15 cellular contexts compared by ENCODE assay signal in the genomic region with DNA sequence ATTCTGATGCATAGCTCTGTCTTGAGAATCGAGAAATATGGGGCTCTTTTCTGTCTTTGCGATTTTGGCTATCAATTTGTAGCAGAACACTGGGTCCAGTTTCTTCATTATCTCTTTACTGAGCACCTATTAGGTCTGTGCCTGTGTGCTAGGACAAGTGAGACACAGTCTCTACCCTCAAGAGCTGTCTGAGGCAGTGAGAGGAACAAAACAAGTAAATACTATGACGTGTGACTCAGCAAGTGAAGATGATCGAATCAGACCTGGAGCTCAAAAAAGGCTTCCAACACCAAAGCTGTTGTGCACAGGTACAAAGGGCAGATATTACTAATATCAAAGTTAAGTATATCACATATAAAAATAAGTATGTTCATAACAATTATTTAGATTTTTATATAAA. TPM values are rescaled to one million over a fixed set of nuclear protein-coding genes. Genes with fewer than 3 reads are reported as not detected.
DNase-seq lines count a peak whose midpoint lies in the region; ATAC-seq, FAIRE-seq and TF ChIP-seq lines count a peak whose summit lies in the region.
"Had no signal": no experiment of that assay in that cellular context is flagged by ENCODE, and none has a peak within 500 bp of the region (broad histone marks: within the 10 kb centered on the region; RNA-seq: fewer than 3 reads in every experiment).

No MANE protein-coding gene starts in this region.

- H3K79me1 ChIP-seq in mesendoderm (ENCODE audit: low read length) = peaks cover 18% of the 10 kb centered on the region

- H3K36me3 ChIP-seq in astrocyte (ENCODE audit: insufficient read depth, low read length) (no peaks in the 10 kb centered on the region), mesendoderm (ENCODE audit: control insufficient read depth, insufficient read depth, low read length) (no peaks in the 10 kb centered on the region)

- H4K5ac ChIP-seq in mesendoderm (ENCODE audit: low read length) = no peak overlapping the region

- CTCF ChIA-PET in A549 (lab: Yijun Ruan, JAX) = no interaction called here

- no peak overlapping the region for H2AFZ ChIP-seq in astrocyte (ENCODE audit: low read depth, low read length)

- TF ChIP-seq CTCF in A549 (IDR thresholded peaks at IDR 0.05) (no peak), astrocyte (IDR thresholded peaks at IDR 0.05; ENCODE audit: insufficient read depth, low read depth, low read length) (no peak)

- no peak overlapping the region for H2BK5ac ChIP-seq in mesendoderm (ENCODE audit: low read length)

- no peak overlapping the region for H2BK120ac ChIP-seq in mesendoderm (ENCODE audit: low read depth, low read length)

- TF ChIP-seq EP300 in A549 (IDR thresholded peaks at IDR 0.05) = no peak

- H2AK5ac ChIP-seq in mesendoderm (ENCODE audit: low read length) = no peak overlapping the region

- H3K18ac ChIP-seq in mesendoderm (ENCODE audit: low read length) = no peak overlapping the region

- peaks cover 8% of the 10 kb centered on the region for H3K36me3 Mint-ChIP-seq in astrocyte (ENCODE audit: low read depth, unreplicated experiment)
- H3K36me3 Mint-ChIP-seq: CD4-positive, CD25-positive, alpha-beta regulatory T cell had no signal

- H3K4me1 Mint-ChIP-seq in astrocyte (ENCODE audit: low read depth, unreplicated experiment) = peaks cover 35% of the 10 kb centered on the region

- H3K27ac Mint-ChIP-seq in astrocyte (ENCODE audit: unreplicated experiment) = peak overlapping the region; percentile 13
- H3K27ac Mint-ChIP-seq: CD4-positive, CD25-positive, alpha-beta regulatory T cell had no signal

- no peak overlapping the region for H3K56ac ChIP-seq in mesendoderm (ENCODE audit: low read length)

- H3K9me3 Mint-ChIP-seq in astrocyte (ENCODE audit: unreplicated experiment) = no peaks in the 10 kb centered on the region

- H3K4me1 ChIP-seq in A549 (peaks cover 88% of the 10 kb centered on the region), astrocyte (ENCODE audit: insufficient read depth, low read length) (peaks cover 3% of the 10 kb centered on the region), mesendoderm (ENCODE audit: control insufficient read depth, low read depth, low read length) (peaks cover 17% of the 10 kb centered on the region)

- DNase-seq in A549 (ENCODE audit: low read depth in 1 of 2, low spot score in 1 of 2) = no peak
- DNase-seq in MV-4-11 (lab: John Stamatoyannopoulos, UW) = peak; percentile 4
- no peak for DNase-seq in astrocyte (ENCODE audit: low read depth)
- peak; percentile 51 for DNase-seq in mesendoderm
- DNase-seq in RPMI8226 = no peak
- no peak for DNase-seq in NCI-H82 treated with DMSO at 0.1 percent for 48 hours (lab: John Stamatoyannopoulos, UW; ENCODE audit: unreplicated experiment)
- DNase-seq in superior temporal gyrus (ENCODE audit: extremely low spot score) = no peak
- DNase-seq: CD4-positive, CD25-positive, alpha-beta regulatory T cell; GF-D8; Kasumi-1; NCI-H1436 treated with DMSO at 0.1 percent for 48 hours; NCI-H2081; NCI-H526 had no signal

- H3K4me3 ChIP-seq in A549 = no peak overlapping the region
- H3K4me3 ChIP-seq in astrocyte (ENCODE audit: insufficient read depth, low read depth, low read length) = no peak overlapping the region
- no peak overlapping the region for H3K4me3 ChIP-seq in mesendoderm (ENCODE audit: low read length)
- H3K4me3 ChIP-seq: SK-N-MC had no signal

- no peaks in the 10 kb centered on the region for H3K27me3 Mint-ChIP-seq in astrocyte (ENCODE audit: low read depth, unreplicated experiment)

- POLR2A ChIA-PET in A549 (lab: Yijun Ruan, JAX) = no interaction called here

- peaks cover 45% of the 10 kb centered on the region for H4K20me1 ChIP-seq in astrocyte (ENCODE audit: insufficient read depth, low read length)

- 49% methylated on average over 4 of the region's 4 CpGs for WGBS in A549 (ENCODE audit: missing lambda C conversion rate)
- WGBS in mesendoderm (ENCODE audit: extremely low coverage, insufficient coverage, low lambda C conversion rate) = no CpG with 5 or more reads among the region's 4 CpGs

- H3K27me3 ChIP-seq in astrocyte (ENCODE audit: insufficient read depth, low read length) (no peaks in the 10 kb centered on the region), mesendoderm (ENCODE audit: insufficient read depth, low read length, poor library complexity) (no peaks in the 10 kb centered on the region)

- H3K4ac ChIP-seq in mesendoderm (ENCODE audit: low read depth, low read length) = no peak overlapping the region

- peak overlapping the region; percentile 46 for H3K4me2 ChIP-seq in A549
- H3K4me2 ChIP-seq in astrocyte (ENCODE audit: low read length) = no peak overlapping the region
- no peak overlapping the region for H3K4me2 ChIP-seq in mesendoderm (ENCODE audit: low read length)

- H3K79me2 ChIP-seq in astrocyte (ENCODE audit: insufficient read depth, low read length) = peaks cover 90% of the 10 kb centered on the region
- peaks cover 12% of the 10 kb centered on the region for H3K79me2 ChIP-seq in mesendoderm (ENCODE audit: control insufficient read depth, insufficient read depth, low read length)

- no peak overlapping the region for H4K8ac ChIP-seq in mesendoderm (ENCODE audit: low read depth, low read length)

- H3K4me3 Mint-ChIP-seq in astrocyte (ENCODE audit: unreplicated experiment) = no peak overlapping the region
- H3K4me3 Mint-ChIP-seq: CD4-positive, CD25-positive, alpha-beta regulatory T cell had no signal

- H3K9me3 ChIP-seq in A549 (no peaks in the 10 kb centered on the region), astrocyte (ENCODE audit: insufficient read depth, low read depth, low read length) (no peaks in the 10 kb centered on the region)

- TF ChIP-seq RAD21 in A549 (conservative IDR thresholded peaks at IDR 0.05 in 1 of 2, IDR thresholded peaks at IDR 0.05 in 1 of 2) = no peak

- H3K9ac ChIP-seq in astrocyte (ENCODE audit: low read length) = no peak overlapping the region
- H3K9ac ChIP-seq in mesendoderm (ENCODE audit: low read length) = no peak overlapping the region

- H3K27ac ChIP-seq in A549 (peak overlapping the region; percentile 41 to 67; a peak in 5 of 6 replicates), astrocyte (ENCODE audit: low read depth, low read length) (no peak overlapping the region), mesendoderm (ENCODE audit: low read depth, low read length) (no peak overlapping the region)
- H3K27ac ChIP-seq: SK-N-MC had no signal

- no peak for TF ChIP-seq POLR2A in A549 (IDR thresholded peaks at IDR 0.05; ENCODE audit: low read length)

- no peak; a peak in 1 of 6 replicates for ATAC-seq in A549
- ATAC-seq: Right ventricle myocardium inferior had no signal

- FAIRE-seq in A549 (lab: Jason Lieb, UNC) (peak; percentile 18), astrocyte (lab: Jason Lieb, UNC) (no peak)

- no peak overlapping the region for H3K23ac ChIP-seq in mesendoderm (ENCODE audit: low read length)

- no peak overlapping the region for H2BK15ac ChIP-seq in mesendoderm (replicated peaks; ENCODE audit: low read depth)

TF ChIP-seq in A549, 52 proteins besides CTCF, POLR2A, EP300 and RAD21 (continues in another document):
- TF ChIP-seq CBX2 (IDR thresholded peaks at IDR 0.05; ENCODE audit: borderline replicate concordance, low read depth) = no peak
- TF ChIP-seq, protein P1, sequence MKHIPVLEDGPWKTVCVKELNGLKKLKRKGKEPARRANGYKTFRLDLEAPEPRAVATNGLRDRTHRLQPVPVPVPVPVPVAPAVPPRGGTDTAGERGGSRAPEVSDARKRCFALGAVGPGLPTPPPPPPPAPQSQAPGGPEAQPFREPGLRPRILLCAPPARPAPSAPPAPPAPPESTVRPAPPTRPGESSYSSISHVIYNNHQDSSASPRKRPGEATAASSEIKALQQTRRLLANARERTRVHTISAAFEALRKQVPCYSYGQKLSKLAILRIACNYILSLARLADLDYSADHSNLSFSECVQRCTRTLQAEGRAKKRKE (CRISPR knock-in tag; IDR thresholded peaks at IDR 0.05; ENCODE audit: low read depth) = no peak
- TF ChIP-seq, protein P2, sequence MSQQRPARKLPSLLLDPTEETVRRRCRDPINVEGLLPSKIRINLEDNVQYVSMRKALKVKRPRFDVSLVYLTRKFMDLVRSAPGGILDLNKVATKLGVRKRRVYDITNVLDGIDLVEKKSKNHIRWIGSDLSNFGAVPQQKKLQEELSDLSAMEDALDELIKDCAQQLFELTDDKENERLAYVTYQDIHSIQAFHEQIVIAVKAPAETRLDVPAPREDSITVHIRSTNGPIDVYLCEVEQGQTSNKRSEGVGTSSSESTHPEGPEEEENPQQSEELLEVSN (IDR thresholded peaks at IDR 0.05; ENCODE audit: borderline replicate concordance, low read depth) = no peak
- no peak for TF ChIP-seq CHD2 (IDR thresholded peaks at IDR 0.05; ENCODE audit: low read length, partially characterized antibody)
- TF ChIP-seq SMC3 (IDR thresholded peaks at IDR 0.05) = no peak
- no peak for TF ChIP-seq KDM5A (IDR thresholded peaks at IDR 0.05)
- no peak for TF ChIP-seq RARB (CRISPR knock-in tag; IDR thresholded peaks at IDR 0.05)

RNA-seq across cellular contexts. Expression of a gene that starts 52.4 kb away (rescaled TPM):
- polyA plus RNA-seq in A549 (2011; rRNA removed) (130 and 145 TPM in 2 replicates), A549 (2017; fragmentation: RNase III; extraction: RNeasy Plus Mini Kit Qiagen cat#74134 plus additional on column Dnase treatment) (40.9 to 43.5 TPM (median 41.2 TPM) in 3 replicates)
- 24.3 and 35.8 TPM in 2 replicates for polyA plus RNA-seq in A549 (2012; cell fraction: cytosol; rRNA removed)
- 30.6 and 51.3 TPM in 2 replicates for polyA plus RNA-seq in A549 (2012; cell fraction: nucleus; rRNA removed)
- polyA minus RNA-seq in A549 (2011; rRNA and poly(A)+ RNA removed) = 241 and 257 TPM in 2 replicates
- 50.0 and 54.6 TPM in 2 replicates for total RNA-seq in astrocyte
- 13.6 TPM for polyA plus RNA-seq in mesendoderm (2013, experiment 1 of 2)
- 15.2 TPM for polyA plus RNA-seq in mesendoderm (2013, experiment 2 of 2)

RNA-seq across cellular contexts. Expression of a gene that starts 57.2 kb away (rescaled TPM):
- polyA plus RNA-seq in A549 (2011; rRNA removed) (33.1 and 35.9 TPM in 2 replicates), A549 (2017; fragmentation: RNase III; extraction: RNeasy Plus Mini Kit Qiagen cat#74134 plus additional on column Dnase treatment) (31.4 to 32.0 TPM (median 31.6 TPM) in 3 replicates)
- 20.9 and 23.7 TPM in 2 replicates for polyA plus RNA-seq in A549 (2012; cell fraction: cytosol; rRNA removed)
- polyA plus RNA-seq in A549 (2012; cell fraction: nucleus; rRNA removed) = 12.1 and 13.2 TPM in 2 replicates
- 6.8 and 7.7 TPM in 2 replicates for polyA minus RNA-seq in A549 (2011; rRNA and poly(A)+ RNA removed)
- 11.7 and 12.8 TPM in 2 replicates for total RNA-seq in astrocyte
- 38.0 TPM for polyA plus RNA-seq in mesendoderm (2013, experiment 1 of 2)
- 40.1 TPM for polyA plus RNA-seq in mesendoderm (2013, experiment 2 of 2)

Comparison
In these comparisons a context has a peak if more than half of its experiments do, and no peak if none do; other contexts are left out.
1. DNase-seq: peak in MV-4-11 (single experiment) and mesendoderm (single experiment); none in A549 (0 of 2), astrocyte (single experiment), RPMI8226 (single experiment), NCI-H82 treated with DMSO at 0.1 percent for 48 hours (single experiment) and superior temporal gyrus (single experiment).
2. H3K27ac ChIP-seq: peak in A549 (2 of 2); none in astrocyte (single experiment) and mesendoderm (single experiment).